ENCODE assay signal across 10 cellular contexts in genomic region chr5:142095651-142096330, GRCh38. TPM values are rescaled to one million over a fixed set of nuclear protein-coding genes. Genes with fewer than 3 reads are reported as not detected.
DNase-seq lines count a peak whose midpoint lies in the region; ATAC-seq and TF ChIP-seq lines count a peak whose summit lies in the region.
"Had no signal": no experiment of that assay in that cellular context is flagged by ENCODE, and none has a peak within 500 bp of the region (broad histone marks: within the 10 kb centered on the region; RNA-seq: fewer than 3 reads in every experiment).

No MANE protein-coding gene starts in this region.

- H3K18ac ChIP-seq in trophoblast cell (ENCODE audit: low read length): no peak overlapping the region

- H3K27me3 ChIP-seq in PC-9 (ENCODE audit: insufficient read depth, low read depth) (no peaks in the 10 kb centered on the region), SK-N-SH (ENCODE audit: insufficient read depth) (no peaks in the 10 kb centered on the region), trophoblast cell (ENCODE audit: insufficient read depth, low read length) (no peaks in the 10 kb centered on the region)
- H3K27me3 ChIP-seq: pancreas had no signal

- intact Hi-C loops in PC-9 (cut with micrococcal nuclease; ENCODE audit: unreplicated experiment) (no loop called here), mucosa of descending colon (cut with DNase I, micrococcal nuclease) (no loop called here)

- POLR2A ChIA-PET in PC-9 (lab: Charles Lee; ENCODE audit: unreplicated experiment): interaction anchor here (0.7 kb wide), 1 partner anchor 13 kb away, joined by 4 read pairs; no protein-coding TSS in a partner anchor
- POLR2A ChIA-PET in SK-N-SH (lab: Yijun Ruan, JAX): no interaction called here

- no peaks in the 10 kb centered on the region for H4K20me1 ChIP-seq in PC-9 (ENCODE audit: insufficient read depth)
- no peaks in the 10 kb centered on the region for H4K20me1 ChIP-seq in SK-N-SH (ENCODE audit: insufficient read depth)

- H3K36me3 ChIP-seq in PC-9 (ENCODE audit: low read depth) (no peaks in the 10 kb centered on the region), mucosa of descending colon (ENCODE audit: low read depth) (no peaks in the 10 kb centered on the region), SK-N-SH (replicated peaks in 1 of 2; ENCODE audit: control insufficient read depth in 1 of 2, insufficient read depth in 2 of 2, low read length in 1 of 2) (no peaks in the 10 kb centered on the region), trophoblast cell (ENCODE audit: control insufficient read depth in 1 of 2, insufficient read depth in 2 of 2, low read length in 2 of 2) (no peaks in the 10 kb centered on the region)
- H3K36me3 ChIP-seq: pancreas had no signal

- no peak overlapping the region for H3K4ac ChIP-seq in trophoblast cell (ENCODE audit: low read depth, low read length)

- no peak overlapping the region for H3K23ac ChIP-seq in trophoblast cell (ENCODE audit: low read length)

- TF ChIP-seq RAD21 in SK-N-SH (IDR thresholded peaks at IDR 0.05; ENCODE audit: low read length): no peak

- DNase-seq in PC-9 (peak in 1 of 2 experiments; percentile 11), activated T-helper 1 cell treated with Interleukin-2 at 50 U/mL for 16 hours (ENCODE audit: low read depth) (peak; percentile 63), mucosa of descending colon (peak in 1 of 3 donors; percentile 12), SK-N-SH (no peak), trophoblast cell (no peak)
- peak; percentile 58 to 86 for DNase-seq in stimulated activated CD8-positive, alpha-beta memory T cell treated with anti-CD3 and anti-CD28 coated beads, Interleukin-7, amount 100 ng/mL, for 48 hours (ENCODE audit: extremely low read depth in 1 of 2, low read depth in 1 of 2)
- DNase-seq: pancreas had no signal

- no peak for TF ChIP-seq CTCF in PC-9 (conservative IDR thresholded peaks at IDR 0.05)
- TF ChIP-seq CTCF in mucosa of descending colon (IDR thresholded peaks at IDR 0.05): no peak
- TF ChIP-seq CTCF in SK-N-SH (IDR thresholded peaks at IDR 0.05): no peak

- H3K9me2 ChIP-seq in PC-9 (ENCODE audit: insufficient read depth) (no peaks in the 10 kb centered on the region), SK-N-SH (no peaks in the 10 kb centered on the region)

- H2BK5ac ChIP-seq in trophoblast cell (ENCODE audit: low read depth, low read length, poor library complexity): no peak overlapping the region

- H4K91ac ChIP-seq in trophoblast cell (ENCODE audit: low read depth, low read length): no peak overlapping the region

- H3K4me2 ChIP-seq in PC-9 (no peak overlapping the region), SK-N-SH (no peak overlapping the region), trophoblast cell (ENCODE audit: low read length) (no peak overlapping the region)

- no peaks in the 10 kb centered on the region for H3K79me1 ChIP-seq in trophoblast cell (ENCODE audit: low read length)

- no peak overlapping the region for H4K12ac ChIP-seq in trophoblast cell (ENCODE audit: low read depth, low read length)

- no peak overlapping the region for H3K9ac ChIP-seq in SK-N-SH
- H3K9ac ChIP-seq in trophoblast cell (ENCODE audit: low read length): no peak overlapping the region

- H2AFZ ChIP-seq in PC-9: peak overlapping the region; percentile 65
- H2AFZ ChIP-seq in SK-N-SH (ENCODE audit: low read depth): no peak overlapping the region
- H2AFZ ChIP-seq in trophoblast cell (ENCODE audit: insufficient read depth, low read length, poor library complexity): no peak overlapping the region

- H3F3A ChIP-seq in PC-9 (ENCODE audit: insufficient read depth, low read depth) (peaks cover 12% of the 10 kb centered on the region; the same call in 1 of the 2 replicates), SK-N-SH (replicated peaks; ENCODE audit: insufficient read depth) (no peaks in the 10 kb centered on the region)

- H3K79me2 ChIP-seq in PC-9 (ENCODE audit: low read depth) (no peaks in the 10 kb centered on the region), SK-N-SH (ENCODE audit: insufficient read depth) (no peaks in the 10 kb centered on the region), trophoblast cell (ENCODE audit: control insufficient read depth, insufficient read depth, low read length, poor library complexity) (no peaks in the 10 kb centered on the region)

- H3K27ac ChIP-seq in PC-9 (no peak overlapping the region), SK-N-SH (ENCODE audit: low read depth in 2 of 2, low read length in 1 of 2) (no peak overlapping the region), trophoblast cell (ENCODE audit: low read depth, low read length) (no peak overlapping the region)
- H3K27ac ChIP-seq: HL-60, pancreas had no signal

- CTCF ChIA-PET in PC-9 (lab: Charles Lee) (no interaction called here), SK-N-SH (lab: Yijun Ruan, JAX) (interaction anchor here (1.2 kb wide), 1 partner anchor 617 kb away, joined by 3 read pairs; no protein-coding TSS in a partner anchor)

- H4K8ac ChIP-seq in trophoblast cell (ENCODE audit: low read depth, low read length): no peak overlapping the region

- H3K4me1 ChIP-seq in PC-9 (replicated peaks; ENCODE audit: insufficient read depth): peaks cover 9% of the 10 kb centered on the region
- H3K4me1 ChIP-seq in mucosa of descending colon (ENCODE audit: low read depth): no peaks in the 10 kb centered on the region
- no peaks in the 10 kb centered on the region for H3K4me1 ChIP-seq in SK-N-SH (ENCODE audit: control insufficient read depth in 1 of 2, insufficient read depth in 2 of 2, low read depth in 1 of 2, low read length in 1 of 2)
- H3K4me1 ChIP-seq in trophoblast cell (ENCODE audit: control insufficient read depth in 1 of 2, insufficient read depth in 2 of 2, low read length in 2 of 2): peaks cover 3% of the 10 kb centered on the region in 2 experiments
- H3K4me1 ChIP-seq: pancreas had no signal

- no peak overlapping the region for H2AK5ac ChIP-seq in trophoblast cell (ENCODE audit: low read length)

- no peak overlapping the region for H3K14ac ChIP-seq in trophoblast cell (ENCODE audit: low read length)

- no peak overlapping the region for H3K4me3 ChIP-seq in PC-9
- no peak overlapping the region for H3K4me3 ChIP-seq in mucosa of descending colon
- no peak overlapping the region for H3K4me3 ChIP-seq in SK-N-SH (ENCODE audit: low read depth in 2 of 2, low read length in 1 of 2)
- no peak overlapping the region for H3K4me3 ChIP-seq in trophoblast cell (ENCODE audit: low read depth, low read length)
- H3K4me3 ChIP-seq: pancreas had no signal

- WGBS in SK-N-SH (ENCODE audit: low lambda C conversion rate): 96% methylated on average over 7 of the region's 8 CpGs
- WGBS in trophoblast cell (ENCODE audit: extremely low coverage, insufficient coverage, insufficient read length): no CpG with 5 or more reads among the region's 8 CpGs

- ATAC-seq in mucosa of descending colon: peak; percentile 69
- no peak for ATAC-seq in HG02759 (IDR thresholded peaks at IDR 0.05; ENCODE audit: unreplicated experiment)
- ATAC-seq in HG03135 (IDR thresholded peaks at IDR 0.05; ENCODE audit: unreplicated experiment): no peak

- H2BK120ac ChIP-seq in trophoblast cell (ENCODE audit: insufficient read depth, low read length, poor library complexity): no peak overlapping the region

- no TSS peak for BruUV-seq in PC-9 (replicated peaks; lab: Mats Ljungman, UMichigan)

- no peak for TF ChIP-seq EP300 in SK-N-SH (IDR thresholded peaks at IDR 0.05; ENCODE audit: borderline replicate concordance in 1 of 2, low read depth in 1 of 2, low read length in 1 of 2)

- H2BK12ac ChIP-seq in trophoblast cell (ENCODE audit: low read length): no peak overlapping the region

- no peaks in the 10 kb centered on the region for H3K9me3 ChIP-seq in PC-9 (ENCODE audit: insufficient read depth, low read depth)
- no peaks in the 10 kb centered on the region for H3K9me3 ChIP-seq in mucosa of descending colon
- H3K9me3 ChIP-seq in SK-N-SH: no peaks in the 10 kb centered on the region
- no peaks in the 10 kb centered on the region for H3K9me3 ChIP-seq in trophoblast cell (ENCODE audit: insufficient read depth, low read depth, low read length)
- H3K9me3 ChIP-seq: pancreas had no signal

TF ChIP-seq in SK-N-SH, 30 proteins besides CTCF, POLR2A, EP300 and RAD21:
- TF ChIP-seq MAX (IDR thresholded peaks at IDR 0.05; ENCODE audit: low read depth) (no peak), POLR2AphosphoS5 (IDR thresholded peaks at IDR 0.05; ENCODE audit: low read depth, low read length) (no peak), PBX3 (IDR thresholded peaks at IDR 0.05) (no peak), CHD2 (IDR thresholded peaks at IDR 0.05; ENCODE audit: low read length, partially characterized antibody) (no peak), USF1 (IDR thresholded peaks at IDR 0.05; ENCODE audit: borderline replicate concordance, low read depth) (no peak), MEF2A (IDR thresholded peaks at IDR 0.05; ENCODE audit: borderline replicate concordance, low read depth) (no peak), RXRA (IDR thresholded peaks at IDR 0.05; ENCODE audit: borderline replicate concordance, low read depth) (no peak)

RNA-seq across cellular contexts. Expression of gene NDFIP1, which starts 12.8 kb away (rescaled TPM):
- total RNA-seq in PC-9 (2021) (40.7 and 40.9 TPM in 2 replicates), mucosa of descending colon (10 to 100 TPM; 45.7 to 53.2 (median 49.4) TPM)
- 25.5 and 40.0 TPM in 2 replicates for polyA plus RNA-seq in SK-N-SH (2012; rRNA removed)
- polyA plus RNA-seq in SK-N-SH (2012; cell fraction: cytosol; rRNA removed): 41.1 and 41.8 TPM in 2 replicates
- 25.1 and 27.1 TPM in 2 replicates for polyA plus RNA-seq in SK-N-SH (2012; cell fraction: nucleus; rRNA removed)
- polyA plus RNA-seq in trophoblast cell (2013): 26.2 and 27.0 TPM in 2 replicates

Comparison
In these comparisons a context has a peak if more than half of its experiments do, and no peak if none do; other contexts are left out.
1. DNase-seq: peak in activated T-helper 1 cell treated with Interleukin-2 at 50 U/mL for 16 hours (single experiment) and stimulated activated CD8-positive, alpha-beta memory T cell treated with anti-CD3 and anti-CD28 coated beads, Interleukin-7, amount 100 ng/mL, for 48 hours (2 of 2); none in SK-N-SH (single experiment) and trophoblast cell (0 of 2).